Comparison of ENCODE assay signal across 1 cellular context in the genomic region with DNA sequence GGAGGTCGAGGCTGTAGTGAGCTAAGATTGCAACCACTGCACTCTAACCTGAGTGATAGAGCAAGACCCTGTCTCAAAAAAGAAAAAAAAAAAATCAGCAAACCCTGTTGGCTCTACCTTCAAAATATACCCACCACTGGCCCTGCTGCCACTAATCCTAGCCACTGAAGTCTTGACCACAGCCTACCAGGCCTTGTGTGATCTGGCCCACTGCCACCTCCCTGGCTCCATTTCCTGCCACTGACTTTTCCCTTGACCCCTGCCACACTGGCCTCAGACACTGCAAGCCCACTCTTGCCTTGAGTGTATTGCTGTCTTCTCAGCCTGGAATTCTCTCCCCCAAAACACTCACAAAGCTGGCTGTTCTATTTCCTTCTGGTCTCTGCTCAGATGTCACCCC.
TF ChIP-seq lines count a peak whose summit lies in the region.

No MANE protein-coding gene starts in this region.

TF ChIP-seq in IMR-90, 13 proteins besides CTCF, POLR2A, EP300 and RAD21:
- TF ChIP-seq RCOR1 (IDR thresholded peaks at IDR 0.05; ENCODE audit: insufficient replicate concordance, low read length) (no peak), MAFK (IDR thresholded peaks at IDR 0.05; ENCODE audit: low read depth, low read length) (no peak), RFX5 (IDR thresholded peaks at IDR 0.05; ENCODE audit: low read depth, low read length) (no peak), NFE2L2 (IDR thresholded peaks at IDR 0.05; ENCODE audit: low read depth, low read length) (no peak)
